1 cellular context compared by ENCODE assay signal in genomic region chr18:69885841-69886531, GRCh38.
A peak's percentile ranks its signal among the peaks of the same experiment; 100 is the strongest.
TF ChIP-seq lines count a peak whose summit lies in the region.

No MANE protein-coding gene starts in this region.

TF ChIP-seq in HepG2, 621 proteins besides CTCF, POLR2A, EP300 and RAD21 (continued from another document):
- TF ChIP-seq, protein P1, sequence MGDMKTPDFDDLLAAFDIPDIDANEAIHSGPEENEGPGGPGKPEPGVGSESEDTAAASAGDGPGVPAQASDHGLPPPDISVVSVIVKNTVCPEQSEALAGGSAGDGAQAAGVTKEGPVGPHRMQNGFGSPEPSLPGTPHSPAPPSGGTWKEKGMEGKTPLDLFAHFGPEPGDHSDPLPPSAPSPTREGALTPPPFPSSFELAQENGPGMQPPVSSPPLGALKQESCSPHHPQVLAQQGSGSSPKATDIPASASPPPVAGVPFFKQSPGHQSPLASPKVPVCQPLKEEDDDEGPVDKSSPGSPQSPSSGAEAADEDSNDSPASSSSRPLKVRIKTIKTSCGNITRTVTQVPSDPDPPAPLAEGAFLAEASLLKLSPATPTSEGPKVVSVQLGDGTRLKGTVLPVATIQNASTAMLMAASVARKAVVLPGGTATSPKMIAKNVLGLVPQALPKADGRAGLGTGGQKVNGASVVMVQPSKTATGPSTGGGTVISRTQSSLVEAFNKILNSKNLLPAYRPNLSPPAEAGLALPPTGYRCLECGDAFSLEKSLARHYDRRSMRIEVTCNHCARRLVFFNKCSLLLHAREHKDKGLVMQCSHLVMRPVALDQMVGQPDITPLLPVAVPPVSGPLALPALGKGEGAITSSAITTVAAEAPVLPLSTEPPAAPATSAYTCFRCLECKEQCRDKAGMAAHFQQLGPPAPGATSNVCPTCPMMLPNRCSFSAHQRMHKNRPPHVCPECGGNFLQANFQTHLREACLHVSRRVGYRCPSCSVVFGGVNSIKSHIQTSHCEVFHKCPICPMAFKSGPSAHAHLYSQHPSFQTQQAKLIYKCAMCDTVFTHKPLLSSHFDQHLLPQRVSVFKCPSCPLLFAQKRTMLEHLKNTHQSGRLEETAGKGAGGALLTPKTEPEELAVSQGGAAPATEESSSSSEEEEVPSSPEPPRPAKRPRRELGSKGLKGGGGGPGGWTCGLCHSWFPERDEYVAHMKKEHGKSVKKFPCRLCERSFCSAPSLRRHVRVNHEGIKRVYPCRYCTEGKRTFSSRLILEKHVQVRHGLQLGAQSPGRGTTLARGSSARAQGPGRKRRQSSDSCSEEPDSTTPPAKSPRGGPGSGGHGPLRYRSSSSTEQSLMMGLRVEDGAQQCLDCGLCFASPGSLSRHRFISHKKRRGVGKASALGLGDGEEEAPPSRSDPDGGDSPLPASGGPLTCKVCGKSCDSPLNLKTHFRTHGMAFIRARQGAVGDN (CRISPR knock-in tag; IDR thresholded peaks at IDR 0.05), result no peak
- TF ChIP-seq, protein P2, sequence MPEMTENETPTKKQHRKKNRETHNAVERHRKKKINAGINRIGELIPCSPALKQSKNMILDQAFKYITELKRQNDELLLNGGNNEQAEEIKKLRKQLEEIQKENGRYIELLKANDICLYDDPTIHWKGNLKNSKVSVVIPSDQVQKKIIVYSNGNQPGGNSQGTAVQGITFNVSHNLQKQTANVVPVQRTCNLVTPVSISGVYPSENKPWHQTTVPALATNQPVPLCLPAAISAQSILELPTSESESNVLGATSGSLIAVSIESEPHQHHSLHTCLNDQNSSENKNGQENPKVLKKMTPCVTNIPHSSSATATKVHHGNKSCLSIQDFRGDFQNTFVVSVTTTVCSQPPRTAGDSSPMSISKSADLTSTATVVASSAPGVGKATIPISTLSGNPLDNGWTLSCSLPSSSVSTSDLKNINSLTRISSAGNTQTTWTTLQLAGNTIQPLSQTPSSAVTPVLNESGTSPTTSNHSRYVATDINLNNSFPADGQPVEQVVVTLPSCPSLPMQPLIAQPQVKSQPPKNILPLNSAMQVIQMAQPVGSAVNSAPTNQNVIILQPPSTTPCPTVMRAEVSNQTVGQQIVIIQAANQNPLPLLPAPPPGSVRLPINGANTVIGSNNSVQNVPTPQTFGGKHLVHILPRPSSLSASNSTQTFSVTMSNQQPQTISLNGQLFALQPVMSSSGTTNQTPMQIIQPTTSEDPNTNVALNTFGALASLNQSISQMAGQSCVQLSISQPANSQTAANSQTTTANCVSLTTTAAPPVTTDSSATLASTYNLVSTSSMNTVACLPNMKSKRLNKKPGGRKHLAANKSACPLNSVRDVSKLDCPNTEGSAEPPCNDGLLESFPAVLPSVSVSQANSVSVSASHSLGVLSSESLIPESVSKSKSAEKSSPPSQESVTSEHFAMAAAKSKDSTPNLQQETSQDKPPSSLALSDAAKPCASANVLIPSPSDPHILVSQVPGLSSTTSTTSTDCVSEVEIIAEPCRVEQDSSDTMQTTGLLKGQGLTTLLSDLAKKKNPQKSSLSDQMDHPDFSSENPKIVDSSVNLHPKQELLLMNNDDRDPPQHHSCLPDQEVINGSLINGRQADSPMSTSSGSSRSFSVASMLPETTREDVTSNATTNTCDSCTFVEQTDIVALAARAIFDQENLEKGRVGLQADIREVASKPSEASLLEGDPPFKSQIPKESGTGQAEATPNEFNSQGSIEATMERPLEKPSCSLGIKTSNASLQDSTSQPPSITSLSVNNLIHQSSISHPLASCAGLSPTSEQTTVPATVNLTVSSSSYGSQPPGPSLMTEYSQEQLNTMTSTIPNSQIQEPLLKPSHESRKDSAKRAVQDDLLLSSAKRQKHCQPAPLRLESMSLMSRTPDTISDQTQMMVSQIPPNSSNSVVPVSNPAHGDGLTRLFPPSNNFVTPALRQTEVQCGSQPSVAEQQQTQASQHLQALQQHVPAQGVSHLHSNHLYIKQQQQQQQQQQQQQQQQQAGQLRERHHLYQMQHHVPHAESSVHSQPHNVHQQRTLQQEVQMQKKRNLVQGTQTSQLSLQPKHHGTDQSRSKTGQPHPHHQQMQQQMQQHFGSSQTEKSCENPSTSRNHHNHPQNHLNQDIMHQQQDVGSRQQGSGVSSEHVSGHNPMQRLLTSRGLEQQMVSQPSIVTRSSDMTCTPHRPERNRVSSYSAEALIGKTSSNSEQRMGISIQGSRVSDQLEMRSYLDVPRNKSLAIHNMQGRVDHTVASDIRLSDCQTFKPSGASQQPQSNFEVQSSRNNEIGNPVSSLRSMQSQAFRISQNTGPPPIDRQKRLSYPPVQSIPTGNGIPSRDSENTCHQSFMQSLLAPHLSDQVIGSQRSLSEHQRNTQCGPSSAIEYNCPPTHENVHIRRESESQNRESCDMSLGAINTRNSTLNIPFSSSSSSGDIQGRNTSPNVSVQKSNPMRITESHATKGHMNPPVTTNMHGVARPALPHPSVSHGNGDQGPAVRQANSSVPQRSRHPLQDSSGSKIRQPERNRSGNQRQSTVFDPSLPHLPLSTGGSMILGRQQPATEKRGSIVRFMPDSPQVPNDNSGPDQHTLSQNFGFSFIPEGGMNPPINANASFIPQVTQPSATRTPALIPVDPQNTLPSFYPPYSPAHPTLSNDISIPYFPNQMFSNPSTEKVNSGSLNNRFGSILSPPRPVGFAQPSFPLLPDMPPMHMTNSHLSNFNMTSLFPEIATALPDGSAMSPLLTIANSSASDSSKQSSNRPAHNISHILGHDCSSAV (CRISPR knock-in tag; IDR thresholded peaks at IDR 0.05; ENCODE audit: borderline replicate concordance), result no peak
- TF ChIP-seq TRIM24 (CRISPR knock-in tag; IDR thresholded peaks at IDR 0.05), result no peak
- TF ChIP-seq PCBP1 (IDR thresholded peaks at IDR 0.05; ENCODE audit: borderline replicate concordance, low read depth, low read length), result no peak
- no peak for TF ChIP-seq SP5 (CRISPR knock-in tag; IDR thresholded peaks at IDR 0.05; ENCODE audit: borderline replicate concordance, low read depth)
- TF ChIP-seq SOX13 (IDR thresholded peaks at IDR 0.05), result no peak
- peak in 1 of 2 experiments; percentile 31; a peak in 1 of 4 replicates for TF ChIP-seq SOX13 (CRISPR knock-in tag; conservative IDR thresholded peaks at IDR 0.05 in 1 of 2, IDR thresholded peaks at IDR 0.05 in 1 of 2)
- TF ChIP-seq ZNF569 (CRISPR knock-in tag; IDR thresholded peaks at IDR 0.05; ENCODE audit: borderline replicate concordance), result no peak
- TF ChIP-seq, protein P3, sequence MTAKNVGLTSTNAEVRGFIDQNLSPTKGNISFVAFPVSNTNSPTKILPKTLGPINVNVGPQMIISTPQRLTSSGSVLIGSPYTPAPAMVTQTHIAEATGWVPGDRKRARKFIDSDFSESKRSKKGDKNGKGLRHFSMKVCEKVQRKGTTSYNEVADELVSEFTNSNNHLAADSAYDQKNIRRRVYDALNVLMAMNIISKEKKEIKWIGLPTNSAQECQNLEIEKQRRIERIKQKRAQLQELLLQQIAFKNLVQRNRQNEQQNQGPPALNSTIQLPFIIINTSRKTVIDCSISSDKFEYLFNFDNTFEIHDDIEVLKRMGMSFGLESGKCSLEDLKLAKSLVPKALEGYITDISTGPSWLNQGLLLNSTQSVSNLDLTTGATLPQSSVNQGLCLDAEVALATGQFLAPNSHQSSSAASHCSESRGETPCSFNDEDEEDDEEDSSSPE (CRISPR knock-in tag; IDR thresholded peaks at IDR 0.05), result no peak
- no peak for TF ChIP-seq MZF1 (CRISPR knock-in tag; IDR thresholded peaks at IDR 0.05; ENCODE audit: borderline replicate concordance)
- TF ChIP-seq HHEX (CRISPR knock-in tag; IDR thresholded peaks at IDR 0.05), result no peak
TF ChIP-seq in HepG2: peak in this region for 4.
